In the genomic region with DNA sequence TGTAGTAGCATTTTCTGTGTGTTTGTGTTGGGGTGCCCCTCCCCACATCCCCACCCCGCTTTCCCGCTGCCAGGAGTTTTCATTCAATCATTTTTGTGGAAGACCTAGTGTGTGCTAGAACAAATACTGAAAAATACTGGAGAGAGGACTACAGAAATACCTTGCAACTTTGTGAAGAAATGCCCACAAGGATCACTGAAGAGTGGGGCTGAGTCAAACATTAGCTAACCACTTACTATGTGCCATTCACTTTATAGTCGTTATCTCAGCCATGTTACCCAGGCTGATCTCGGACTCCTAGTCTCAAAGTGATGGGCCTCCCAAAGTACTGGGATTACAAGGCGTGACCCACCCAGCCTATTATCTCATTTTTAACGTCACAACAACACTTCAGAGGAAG, we compare ENCODE assay signal across 1 cellular context.
TF ChIP-seq lines count a peak whose summit lies in the region.

No MANE protein-coding gene starts in this region.

TF ChIP-seq in GM23338, 12 proteins besides CTCF, POLR2A, EP300 and RAD21 (continued from another document):
- TF ChIP-seq, protein P1, sequence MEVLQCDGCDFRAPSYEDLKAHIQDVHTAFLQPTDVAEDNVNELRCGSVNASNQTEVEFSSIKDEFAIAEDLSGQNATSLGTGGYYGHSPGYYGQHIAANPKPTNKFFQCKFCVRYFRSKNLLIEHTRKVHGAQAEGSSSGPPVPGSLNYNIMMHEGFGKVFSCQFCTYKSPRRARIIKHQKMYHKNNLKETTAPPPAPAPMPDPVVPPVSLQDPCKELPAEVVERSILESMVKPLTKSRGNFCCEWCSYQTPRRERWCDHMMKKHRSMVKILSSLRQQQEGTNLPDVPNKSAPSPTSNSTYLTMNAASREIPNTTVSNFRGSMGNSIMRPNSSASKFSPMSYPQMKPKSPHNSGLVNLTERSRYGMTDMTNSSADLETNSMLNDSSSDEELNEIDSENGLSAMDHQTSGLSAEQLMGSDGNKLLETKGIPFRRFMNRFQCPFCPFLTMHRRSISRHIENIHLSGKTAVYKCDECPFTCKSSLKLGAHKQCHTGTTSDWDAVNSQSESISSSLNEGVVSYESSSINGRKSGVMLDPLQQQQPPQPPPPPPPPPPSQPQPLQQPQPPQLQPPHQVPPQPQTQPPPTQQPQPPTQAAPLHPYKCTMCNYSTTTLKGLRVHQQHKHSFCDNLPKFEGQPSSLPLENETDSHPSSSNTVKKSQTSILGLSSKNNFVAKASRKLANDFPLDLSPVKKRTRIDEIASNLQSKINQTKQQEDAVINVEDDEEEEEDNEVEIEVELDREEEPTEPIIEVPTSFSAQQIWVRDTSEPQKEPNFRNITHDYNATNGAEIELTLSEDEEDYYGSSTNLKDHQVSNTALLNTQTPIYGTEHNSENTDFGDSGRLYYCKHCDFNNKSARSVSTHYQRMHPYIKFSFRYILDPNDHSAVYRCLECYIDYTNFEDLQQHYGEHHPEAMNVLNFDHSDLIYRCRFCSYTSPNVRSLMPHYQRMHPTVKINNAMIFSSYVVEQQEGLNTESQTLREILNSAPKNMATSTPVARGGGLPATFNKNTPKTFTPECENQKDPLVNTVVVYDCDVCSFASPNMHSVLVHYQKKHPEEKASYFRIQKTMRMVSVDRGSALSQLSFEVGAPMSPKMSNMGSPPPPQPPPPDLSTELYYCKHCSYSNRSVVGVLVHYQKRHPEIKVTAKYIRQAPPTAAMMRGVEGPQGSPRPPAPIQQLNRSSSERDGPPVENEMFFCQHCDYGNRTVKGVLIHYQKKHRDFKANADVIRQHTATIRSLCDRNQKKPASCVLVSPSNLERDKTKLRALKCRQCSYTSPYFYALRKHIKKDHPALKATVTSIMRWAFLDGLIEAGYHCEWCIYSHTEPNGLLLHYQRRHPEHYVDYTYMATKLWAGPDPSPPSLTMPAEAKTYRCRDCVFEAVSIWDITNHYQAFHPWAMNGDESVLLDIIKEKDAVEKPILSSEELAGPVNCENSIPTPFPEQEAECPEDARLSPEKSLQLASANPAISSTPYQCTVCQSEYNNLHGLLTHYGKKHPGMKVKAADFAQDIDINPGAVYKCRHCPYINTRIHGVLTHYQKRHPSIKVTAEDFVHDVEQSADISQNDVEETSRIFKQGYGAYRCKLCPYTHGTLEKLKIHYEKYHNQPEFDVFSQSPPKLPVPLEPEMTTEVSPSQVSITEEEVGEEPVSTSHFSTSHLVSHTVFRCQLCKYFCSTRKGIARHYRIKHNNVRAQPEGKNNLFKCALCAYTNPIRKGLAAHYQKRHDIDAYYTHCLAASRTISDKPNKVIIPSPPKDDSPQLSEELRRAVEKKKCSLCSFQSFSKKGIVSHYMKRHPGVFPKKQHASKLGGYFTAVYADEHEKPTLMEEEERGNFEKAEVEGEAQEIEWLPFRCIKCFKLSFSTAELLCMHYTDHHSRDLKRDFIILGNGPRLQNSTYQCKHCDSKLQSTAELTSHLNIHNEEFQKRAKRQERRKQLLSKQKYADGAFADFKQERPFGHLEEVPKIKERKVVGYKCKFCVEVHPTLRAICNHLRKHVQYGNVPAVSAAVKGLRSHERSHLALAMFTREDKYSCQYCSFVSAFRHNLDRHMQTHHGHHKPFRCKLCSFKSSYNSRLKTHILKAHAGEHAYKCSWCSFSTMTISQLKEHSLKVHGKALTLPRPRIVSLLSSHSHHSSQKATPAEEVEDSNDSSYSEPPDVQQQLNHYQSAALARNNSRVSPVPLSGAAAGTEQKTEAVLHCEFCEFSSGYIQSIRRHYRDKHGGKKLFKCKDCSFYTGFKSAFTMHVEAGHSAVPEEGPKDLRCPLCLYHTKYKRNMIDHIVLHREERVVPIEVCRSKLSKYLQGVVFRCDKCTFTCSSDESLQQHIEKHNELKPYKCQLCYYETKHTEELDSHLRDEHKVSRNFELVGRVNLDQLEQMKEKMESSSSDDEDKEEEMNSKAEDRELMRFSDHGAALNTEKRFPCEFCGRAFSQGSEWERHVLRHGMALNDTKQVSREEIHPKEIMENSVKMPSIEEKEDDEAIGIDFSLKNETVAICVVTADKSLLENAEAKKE (CRISPR knock-in tag; IDR thresholded peaks at IDR 0.05): no peak
- TF ChIP-seq REST (IDR thresholded peaks at IDR 0.05; ENCODE audit: unreplicated experiment) (no peak), STAT1 (IDR thresholded peaks at IDR 0.05; ENCODE audit: unreplicated experiment) (no peak)
